In the genomic region with DNA sequence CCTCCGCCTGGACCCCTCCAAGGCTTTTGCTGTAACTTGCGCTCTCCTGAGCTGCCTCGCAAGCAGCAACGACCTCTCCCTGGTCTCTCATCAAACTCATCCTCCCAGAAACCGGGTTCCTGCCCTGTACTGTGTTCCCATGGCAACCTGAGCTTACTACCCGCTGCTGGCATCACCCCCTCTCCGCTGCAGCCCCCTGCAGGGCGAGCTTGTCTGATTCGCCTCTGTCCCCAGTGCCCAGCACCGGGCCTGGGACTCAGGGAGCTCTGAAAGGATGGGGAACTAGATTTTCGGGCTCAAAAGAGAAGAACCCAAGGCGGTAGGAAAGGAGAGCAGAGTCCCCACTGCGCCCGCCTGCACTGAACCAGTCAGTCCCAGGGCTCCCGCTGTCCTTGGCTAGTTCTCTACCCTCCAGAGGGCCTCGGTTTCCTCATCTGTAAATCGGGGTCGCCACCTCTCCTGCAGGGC, we compare ENCODE assay signal across 8 cellular contexts. TPM values are rescaled to one million over a fixed set of nuclear protein-coding genes. Genes with fewer than 3 reads are reported as not detected.
DNase-seq lines count a peak whose midpoint lies in the region; ATAC-seq and TF ChIP-seq lines count a peak whose summit lies in the region.

No MANE protein-coding gene starts in this region.

- TF ChIP-seq CTCF in 22Rv1 (IDR thresholded peaks at IDR 0.05) = no peak
- no peak for TF ChIP-seq CTCF in PC-3 (conservative IDR thresholded peaks at IDR 0.05; ENCODE audit: low read depth, low read length)
- peak; percentile 5 for TF ChIP-seq CTCF in choroid plexus epithelial cell (conservative IDR thresholded peaks at IDR 0.05; ENCODE audit: low read depth, low read length)

- no peaks in the 10 kb centered on the region for H3F3A ChIP-seq in PC-3 (ENCODE audit: low read length, unreplicated experiment)

- peak overlapping the region; percentile 84 for H3K9ac ChIP-seq in PC-3 (ENCODE audit: low read length)

- intact Hi-C loops in PC-3 (cut with micrococcal nuclease) = no loop called here

- H3K4me3 ChIP-seq in GM08714 (ENCODE audit: low read length) (peak overlapping the region; percentile 68), PC-3 (ENCODE audit: low read length) (peak overlapping the region; percentile 74), choroid plexus epithelial cell (ENCODE audit: low read depth, low read length) (peak overlapping the region; percentile 94)

- peaks cover 5% of the 10 kb centered on the region; the same call in 1 of the 2 replicates for H3K27me3 ChIP-seq in PC-3 (ENCODE audit: low read length)

- no peaks in the 10 kb centered on the region for H3K9me3 ChIP-seq in PC-3 (ENCODE audit: low read length)

- ATAC-seq in HG03025 (IDR thresholded peaks at IDR 0.05; ENCODE audit: low FRiP score, unreplicated experiment) (peak; percentile 8), PC-3 (peak; percentile 31), GM21737 (IDR thresholded peaks at IDR 0.05; ENCODE audit: unreplicated experiment) (no peak)

- POLR2A ChIA-PET in PC-3 (lab: Charles Lee; ENCODE audit: unreplicated experiment) = interaction anchor here (0.6 to 1.3 kb wide), 2 partner anchors 204 to 212 kb away, joined by 3 to 4 read pairs; a partner anchor contains a TSS

- H4K20me1 ChIP-seq in PC-3 (ENCODE audit: low read length) = no peaks in the 10 kb centered on the region

- H3K36me3 ChIP-seq in PC-3 (ENCODE audit: low read depth, low read length) = no peaks in the 10 kb centered on the region

- peaks cover 15% of the 10 kb centered on the region for H3K4me1 ChIP-seq in PC-3 (ENCODE audit: insufficient read depth, low read length)

- H3K79me2 ChIP-seq in PC-3 (ENCODE audit: low read length) = no peaks in the 10 kb centered on the region

- no peaks in the 10 kb centered on the region for H3K9me2 ChIP-seq in PC-3 (replicated peaks; ENCODE audit: low read length)

- H3K4me2 ChIP-seq in PC-3 (ENCODE audit: low read length) = peak overlapping the region; percentile 94

- peak overlapping the region; percentile 96 for H2AFZ ChIP-seq in PC-3 (ENCODE audit: low read length)

- DNase-seq in PC-3 = peak; percentile 16
- DNase-seq in choroid plexus epithelial cell (ENCODE audit: low read depth) = peak; percentile 51
- DNase-seq in kidney tubule cell (ENCODE audit: low spot score) = peak; percentile 47
- peak in 4 of 6 experiments; percentile 8 to 60 (median 28) for DNase-seq in stimulated activated naive CD4-positive, alpha-beta T cell (lab: John Stamatoyannopoulos, UW)

- TSS peak; percentile 71 for BruUV-seq in PC-3 (replicated peaks; lab: Mats Ljungman, UMichigan)

- CTCF ChIA-PET in PC-3 (lab: Charles Lee) = interaction anchor here (0.6 to 2.1 kb wide), 6 partner anchors 11 to 849 kb away, joined by 3 to 10 read pairs (median 7); a partner anchor contains a TSS

- H3K27ac ChIP-seq in 22Rv1 (peak overlapping the region; percentile 71), PC-3 (ENCODE audit: low read length) (peak overlapping the region; percentile 24)

RNA-seq across cellular contexts. Expression of a gene that starts 0.5 kb away (rescaled TPM):
- 17.8 and 19.6 TPM in 2 replicates for total RNA-seq in PC-3 (2014; rRNA removed)

RNA-seq across cellular contexts. Expression of a gene that starts 16.5 kb away (rescaled TPM):
- 0.04 TPM in 1 of 2 replicates, not detected in the other for total RNA-seq in PC-3 (2014; rRNA removed)
